Comparison of ENCODE assay signal across 20 cellular contexts in genomic region chr11:68352591-68352990, GRCh38. TPM values are rescaled to one million over a fixed set of nuclear protein-coding genes. Genes with fewer than 3 reads are reported as not detected.
A peak's percentile ranks its signal among the peaks of the same experiment; 100 is the strongest.
DNase-seq lines count a peak whose midpoint lies in the region; ATAC-seq and TF ChIP-seq lines count a peak whose summit lies in the region.
"Had no signal": no experiment of that assay in that cellular context is flagged by ENCODE, and none has a peak within 500 bp of the region (broad histone marks: within the 10 kb centered on the region; RNA-seq: fewer than 3 reads in every experiment).

No MANE protein-coding gene starts in this region.

- H3K27me3 Mint-ChIP-seq in mesothelial cell of epicardium (ENCODE audit: low read depth) = no peaks in the 10 kb centered on the region

- H3K36me3 Mint-ChIP-seq in mesothelial cell of epicardium = peaks cover 29% of the 10 kb centered on the region

- no peak for ATAC-seq in RWPE2 (ENCODE audit: low read depth)
- ATAC-seq in HG02759 (IDR thresholded peaks at IDR 0.05; ENCODE audit: unreplicated experiment) = no peak
- ATAC-seq: gastrocnemius medialis had no signal

- no peaks in the 10 kb centered on the region for H3K4me1 ChIP-seq in HEK293 (ENCODE audit: control insufficient read depth, insufficient read depth, low read length)
- H3K4me1 ChIP-seq in RWPE2 (ENCODE audit: insufficient read depth, poor library complexity, severe bottlenecking) = peaks cover 13% of the 10 kb centered on the region
- H3K4me1 ChIP-seq in tibial nerve = peaks cover 0 to 35% (median 12%) of the 10 kb centered on the region in 4 donors
- H3K4me1 ChIP-seq: BE2C had no signal

- DNase-seq in RWPE2 (ENCODE audit: low spot score) (no peak), mesothelial cell of epicardium (ENCODE audit: low spot score in 2 of 2, unreplicated experiment in 2 of 2) (no peak), tibial nerve (ENCODE audit: low spot score in 2 of 2) (no peak), amygdala (lab: John Stamatoyannopoulos, UW) (no peak), NCI-H69 (lab: John Stamatoyannopoulos, UW) (no peak)
- DNase-seq: activated gamma-delta T cell treated with Interleukin-2 at 50 U/mL for 16 hours; anterior cingulate cortex; BE2C; colonic mucosa; gastrocnemius medialis; GF-D8; GOT3; NCI-H1092; NCI-H510A treated with DMSO at 0.1 percent for 48 hours; SHP77 treated with DMSO at 0.1 percent for 48 hours; stimulated activated CD4-positive, alpha-beta T cell treated with anti-CD3 and anti-CD28 coated beads, Interleukin-1b, Interleukin-23, amount 100 ng/mL, for 48 hours had no signal

- TF ChIP-seq CTCF in HEK293 (tag by site-specific recombination; IDR thresholded peaks at IDR 0.05) (no peak), RWPE2 (IDR thresholded peaks at IDR 0.05; ENCODE audit: poor library complexity, severe bottlenecking) (no peak), mesothelial cell of epicardium (IDR thresholded peaks at IDR 0.05; ENCODE audit: unreplicated experiment) (no peak), tibial nerve (IDR thresholded peaks at IDR 0.05) (no peak)

- CTCF ChIA-PET in HEK293 (lab: Yijun Ruan, JAX) = no interaction called here

- no peak overlapping the region for H3K4me3 Mint-ChIP-seq in mesothelial cell of epicardium

- WGBS in tibial nerve, 2 donors = 92 to 93% methylated on average over 4 of the region's 4 CpGs

- H3K27me3 ChIP-seq in RWPE2 (ENCODE audit: insufficient read depth, poor library complexity, severe bottlenecking) (no peaks in the 10 kb centered on the region), tibial nerve (no peaks in the 10 kb centered on the region)
- H3K27me3 ChIP-seq: BE2C, colonic mucosa, gastrocnemius medialis had no signal

- no peaks in the 10 kb centered on the region for H3K9me3 Mint-ChIP-seq in mesothelial cell of epicardium

- no peak for TF ChIP-seq EP300 in tibial nerve (IDR thresholded peaks at IDR 0.05)

- H3K36me3 ChIP-seq in HEK293 (ENCODE audit: control insufficient read depth in 2 of 2, insufficient read depth in 1 of 2, low read length in 2 of 2) = peaks cover 0 to 36% of the 10 kb centered on the region in 2 experiments; a peak in 1 of 3 replicates
- H3K36me3 ChIP-seq in RWPE2 (ENCODE audit: low read depth) = peaks cover 6% of the 10 kb centered on the region
- peaks cover 0 to 18% (median 0%) of the 10 kb centered on the region in 3 donors for H3K36me3 ChIP-seq in tibial nerve
- H3K36me3 ChIP-seq: colonic mucosa, gastrocnemius medialis had no signal

- POLR2A ChIA-PET in HEK293 (lab: Yijun Ruan, JAX) = no interaction called here

- H3K27ac Mint-ChIP-seq in mesothelial cell of epicardium = peak overlapping the region; percentile 73

- H3K9me3 ChIP-seq in HEK293 (ENCODE audit: control insufficient read depth, insufficient read depth, low read depth, low read length) (no peaks in the 10 kb centered on the region), RWPE2 (ENCODE audit: severe bottlenecking) (no peaks in the 10 kb centered on the region), tibial nerve (no peaks in the 10 kb centered on the region)
- H3K9me3 ChIP-seq: BE2C, colonic mucosa, gastrocnemius medialis had no signal

- no peak for TF ChIP-seq POLR2A in tibial nerve (IDR thresholded peaks at IDR 0.05)

- no peak overlapping the region for H3K27ac ChIP-seq in HEK293 (ENCODE audit: extremely low read depth, low read depth, low read length)
- peak overlapping the region; percentile 79 for H3K27ac ChIP-seq in RWPE2 (ENCODE audit: poor library complexity, severe bottlenecking)
- peak overlapping the region in 3 of 4 donors; percentile 66 to 87 (median 82) for H3K27ac ChIP-seq in tibial nerve
- H3K27ac ChIP-seq: gastrocnemius medialis, KMS-11 had no signal

- peaks cover 3% of the 10 kb centered on the region for H3K4me1 Mint-ChIP-seq in mesothelial cell of epicardium

- H3K4me3 ChIP-seq in HEK293 (ENCODE audit: low read depth, low read length) = no peak overlapping the region
- no peak overlapping the region for H3K4me3 ChIP-seq in RWPE2 (ENCODE audit: severe bottlenecking)
- H3K4me3 ChIP-seq in tibial nerve = no peak overlapping the region
- H3K4me3 ChIP-seq: colonic mucosa, gastrocnemius medialis, lung had no signal

TF ChIP-seq in HEK293, 187 proteins besides CTCF, POLR2A, EP300 and RAD21:
- TF ChIP-seq ZNF580 (tag by site-specific recombination; IDR thresholded peaks at IDR 0.05) (peak; percentile 20; the same call in 1 of the 2 replicates), BCL11A (tag by site-specific recombination; IDR thresholded peaks at IDR 0.05; ENCODE audit: low read depth) (peak; percentile 44; the same call in 1 of the 2 replicates), ZNF521 (tag by site-specific recombination; IDR thresholded peaks at IDR 0.05) (no peak), ZNF529 (tag by site-specific recombination; IDR thresholded peaks at IDR 0.05; ENCODE audit: insufficient replicate concordance) (no peak), ZNF37A (tag by site-specific recombination; IDR thresholded peaks at IDR 0.05) (no peak), ZSCAN16 (tag by site-specific recombination; IDR thresholded peaks at IDR 0.05) (peak; percentile 96), ZNF558 (tag by site-specific recombination; IDR thresholded peaks at IDR 0.05) (no peak), ZNF112 (tag by site-specific recombination; IDR thresholded peaks at IDR 0.05) (no peak), ZNF280D (tag by site-specific recombination; IDR thresholded peaks at IDR 0.05) (peak; percentile 58; the same call in 1 of the 2 replicates), ZNF544 (tag by site-specific recombination; IDR thresholded peaks at IDR 0.05) (no peak)

RNA-seq across cellular contexts. Expression of gene LRP5, which starts 40.2 kb away (rescaled TPM):
- total RNA-seq in mesothelial cell of epicardium (72.5 to 76.6 TPM (median 74.7 TPM) in 3 replicates), tibial nerve (10 to 100 TPM; 22.3 to 43.2 (median 33.8) TPM)
